Comparison of ENCODE assay signal across 26 cellular contexts in the genomic region with DNA sequence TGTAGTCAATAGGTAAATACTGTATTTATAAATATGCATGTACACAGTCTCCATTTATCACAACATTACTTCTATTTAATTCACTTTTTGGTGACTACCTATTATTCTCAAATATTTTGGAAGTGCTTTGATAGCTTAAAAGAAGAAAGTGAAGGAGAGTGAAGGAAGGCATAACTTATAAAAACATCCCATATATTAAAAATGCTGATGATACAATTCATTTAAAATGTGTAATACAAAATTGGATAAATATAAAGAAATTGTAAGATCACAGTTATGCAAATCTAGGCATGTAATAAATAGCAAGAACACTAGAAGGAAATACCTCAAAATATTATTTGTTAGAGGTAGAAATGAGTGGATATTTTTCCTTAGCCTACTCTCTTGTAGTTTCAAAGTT.
DNase-seq lines count a peak whose midpoint lies in the region; ATAC-seq, FAIRE-seq and TF ChIP-seq lines count a peak whose summit lies in the region.
"Had no signal": no experiment of that assay in that cellular context is flagged by ENCODE, and none has a peak within 500 bp of the region (broad histone marks: within the 10 kb centered on the region; RNA-seq: fewer than 3 reads in every experiment).

No MANE protein-coding gene starts in this region.

- H3K4me3 Mint-ChIP-seq in osteocyte (ENCODE audit: unreplicated experiment): no peak overlapping the region
- H3K4me3 Mint-ChIP-seq: B cell; CD4-positive, alpha-beta T cell; CD8-positive, alpha-beta T cell had no signal

- H3K36me3 ChIP-seq in HepG2 (replicated peaks in 1 of 2; ENCODE audit: control insufficient read depth in 1 of 2, insufficient read depth in 2 of 2, low read length in 2 of 2): no peaks in the 10 kb centered on the region
- H3K36me3 ChIP-seq in right lobe of liver: no peaks in the 10 kb centered on the region
- H3K36me3 ChIP-seq in GM23248 (ENCODE audit: low read depth): no peaks in the 10 kb centered on the region
- no peaks in the 10 kb centered on the region for H3K36me3 ChIP-seq in SK-N-MC (ENCODE audit: insufficient read depth, low read length)
- H3K36me3 ChIP-seq: BLaER1 treated with 17β-estradiol and CSF1 and Interleukin-3, amounts not matched to agents 10 nM and 100 nM had no signal

- DNase-seq in HepG2 (ENCODE audit: low spot score) (no peak), right lobe of liver (no peak), GM23248 (no peak), SK-N-MC (ENCODE audit: low read depth, low spot score) (no peak), osteocyte (ENCODE audit: extremely low spot score, unreplicated experiment) (no peak), NOMO-1 (lab: John Stamatoyannopoulos, UW; ENCODE audit: unreplicated experiment in 2 of 2) (no peak), GM10266 (ENCODE audit: extremely low spot score) (no peak)
- DNase-seq: 8988T; AML-193; Caco-2; Calu3; CD4-positive, alpha-beta T cell; CD8-positive, alpha-beta T cell; DMS79 treated with DMSO at 0.1 percent for 48 hours; GF-D8 had no signal

- TF ChIP-seq EP300 in HepG2 (IDR thresholded peaks at IDR 0.05; ENCODE audit: low read depth in 2 of 2, low read length in 2 of 2) (no peak), HepG2 (CRISPR knock-in tag; IDR thresholded peaks at IDR 0.05; ENCODE audit: borderline replicate concordance) (no peak)

- POLR2A ChIA-PET in HepG2 (lab: Yijun Ruan, JAX): no interaction called here

- H3K4me2 ChIP-seq in HepG2 (ENCODE audit: low read depth, low read length) (no peak overlapping the region), GM23248 (ENCODE audit: unreplicated experiment) (no peak overlapping the region)
- H3K4me2 ChIP-seq: BLaER1 treated with 17β-estradiol and CSF1 and Interleukin-3, amounts not matched to agents 10 nM and 100 nM had no signal

- in situ Hi-C loops in HepG2 (cut with HindIII; ENCODE audit: extremely low pct_ligation_motif_present, low pct_unique_long_range_greater_than_20kb) (no loop called here), GM23248 (cut with MboI) (no loop called here)

- H3K9me3 ChIP-seq in HepG2 (ENCODE audit: low read length) (no peaks in the 10 kb centered on the region), right lobe of liver (no peaks in the 10 kb centered on the region), GM23248 (ENCODE audit: low read depth) (no peaks in the 10 kb centered on the region), SK-N-MC (ENCODE audit: low read depth, low read length) (no peaks in the 10 kb centered on the region)
- H3K9me3 ChIP-seq: BLaER1 treated with 17β-estradiol and CSF1 and Interleukin-3, amounts not matched to agents 10 nM and 100 nM; Caco-2 had no signal

- H3K9me2 ChIP-seq in GM23248 (ENCODE audit: insufficient read depth): no peaks in the 10 kb centered on the region

- H3K4me3 ChIP-seq in HepG2 (replicated peaks in 1 of 3; ENCODE audit: insufficient read depth in 1 of 3, low read depth in 2 of 3, low read length in 3 of 3): no peak overlapping the region
- no peak overlapping the region for H3K4me3 ChIP-seq in right lobe of liver
- H3K4me3 ChIP-seq in GM23248: no peak overlapping the region
- H3K4me3 ChIP-seq in SK-N-MC: no peak overlapping the region
- H3K4me3 ChIP-seq: BLaER1 treated with 17β-estradiol and CSF1 and Interleukin-3, amounts not matched to agents 10 nM and 100 nM; GM12878 had no signal

- H3K27ac ChIP-seq in HepG2 (ENCODE audit: extremely low read length, insufficient read depth, low read length) (no peak overlapping the region), right lobe of liver (no peak overlapping the region), GM23248 (no peak overlapping the region), SK-N-MC (peak overlapping the region; percentile 59; the same call in 1 of the 2 replicates)
- H3K27ac ChIP-seq: BLaER1 treated with 17β-estradiol and CSF1 and Interleukin-3, amounts not matched to agents 10 nM and 100 nM; C4-2B had no signal

- intact Hi-C loops in HepG2 (cut with micrococcal nuclease; ENCODE audit: unreplicated experiment) (no loop called here), right lobe of liver (cut with DNase I) (no loop called here)

- TF ChIP-seq CTCF in HepG2 (CRISPR knock-in tag; IDR thresholded peaks at IDR 0.05): no peak
- TF ChIP-seq CTCF in right lobe of liver (IDR thresholded peaks at IDR 0.05): no peak
- TF ChIP-seq CTCF in osteocyte (IDR thresholded peaks at IDR 0.05): no peak
- no peak for TF ChIP-seq CTCF in GM10266 (IDR thresholded peaks at IDR 0.05; ENCODE audit: control insufficient read depth, insufficient read depth, low read depth, missing control alignments)

- no peak overlapping the region for H3K9ac ChIP-seq in HepG2 (ENCODE audit: insufficient read depth, low read depth, low read length)
- H3K9ac ChIP-seq in GM23248: no peak overlapping the region
- no peak overlapping the region for H3K9ac ChIP-seq in SK-N-MC (ENCODE audit: insufficient read length)
- H3K9ac ChIP-seq: BLaER1 treated with 17β-estradiol and CSF1 and Interleukin-3, amounts not matched to agents 10 nM and 100 nM had no signal

- peaks cover 15% of the 10 kb centered on the region for H3K9me3 Mint-ChIP-seq in osteocyte (ENCODE audit: unreplicated experiment)

- no peak for TF ChIP-seq POLR2A in HepG2 (IDR thresholded peaks at IDR 0.05; ENCODE audit: insufficient read depth in 1 of 2, low read depth in 2 of 2, low read length in 2 of 2)
- no peak for TF ChIP-seq POLR2A in right lobe of liver (IDR thresholded peaks at IDR 0.05)

- H3K27me3 Mint-ChIP-seq in osteocyte (ENCODE audit: unreplicated experiment): no peaks in the 10 kb centered on the region
- H3K27me3 Mint-ChIP-seq: CD4-positive, alpha-beta T cell had no signal

- peaks cover 19% of the 10 kb centered on the region for H3K4me1 Mint-ChIP-seq in osteocyte (ENCODE audit: unreplicated experiment)
- H3K4me1 Mint-ChIP-seq: B cell had no signal

- no TSS peak for BruUV-seq in HepG2 (replicated peaks; lab: Mats Ljungman, UMichigan)

- no peak for ATAC-seq in HepG2
- no peak for ATAC-seq in right lobe of liver
- ATAC-seq in GM19328 (IDR thresholded peaks at IDR 0.05; ENCODE audit: unreplicated experiment): no peak
- ATAC-seq: CD8-positive, alpha-beta T cell; GM12878 had no signal

- H3K36me3 Mint-ChIP-seq in osteocyte (ENCODE audit: unreplicated experiment): peaks cover 3% of the 10 kb centered on the region
- H3K36me3 Mint-ChIP-seq: CD8-positive, alpha-beta T cell had no signal

- H4K20me1 ChIP-seq in HepG2 (ENCODE audit: insufficient read depth, low read length) (no peaks in the 10 kb centered on the region), GM23248 (ENCODE audit: insufficient read depth) (no peaks in the 10 kb centered on the region)
- H4K20me1 ChIP-seq: BLaER1 treated with 17β-estradiol and CSF1 and Interleukin-3, amounts not matched to agents 10 nM and 100 nM had no signal

- H2AFZ ChIP-seq in HepG2 (ENCODE audit: low read length) (no peak overlapping the region), GM23248 (peak overlapping the region; percentile 31; the same call in 1 of the 2 replicates)

- CTCF ChIA-PET in HepG2 (lab: Yijun Ruan, JAX; ENCODE audit: low intra/inter-chr PET ratio, low total read pairs): no interaction called here

- no peaks in the 10 kb centered on the region for H3K4me1 ChIP-seq in HepG2 (ENCODE audit: insufficient read depth, low read length)
- H3K4me1 ChIP-seq in right lobe of liver: no peaks in the 10 kb centered on the region
- H3K4me1 ChIP-seq in GM23248 (ENCODE audit: insufficient read depth): no peaks in the 10 kb centered on the region
- H3K4me1 ChIP-seq: BLaER1 treated with 17β-estradiol and CSF1 and Interleukin-3, amounts not matched to agents 10 nM and 100 nM; Caco-2 had no signal

- no peak for TF ChIP-seq RAD21 in HepG2 (CRISPR knock-in tag; IDR thresholded peaks at IDR 0.05)

- H3K79me2 ChIP-seq in HepG2 (ENCODE audit: insufficient read depth, low read length) (no peaks in the 10 kb centered on the region), GM23248 (ENCODE audit: insufficient read depth) (no peaks in the 10 kb centered on the region)

- FAIRE-seq in HepG2 (lab: Jason Lieb, UNC): no peak
- FAIRE-seq: A204.1, D721Med, G401.6, GM12878, GM12892, GM18507, GM19239 had no signal

- H3K27me3 ChIP-seq in HepG2 (ENCODE audit: control insufficient read depth in 1 of 2, insufficient read depth in 2 of 2, low read length in 2 of 2) (no peaks in the 10 kb centered on the region), right lobe of liver (no peaks in the 10 kb centered on the region), GM23248 (replicated peaks; ENCODE audit: insufficient read depth) (no peaks in the 10 kb centered on the region)
- H3K27me3 ChIP-seq: BLaER1 treated with 17β-estradiol and CSF1 and Interleukin-3, amounts not matched to agents 10 nM and 100 nM had no signal

- H3F3A ChIP-seq in GM23248 (ENCODE audit: insufficient read depth): no peaks in the 10 kb centered on the region

- H3K27ac Mint-ChIP-seq in osteocyte (ENCODE audit: unreplicated experiment): peak overlapping the region; percentile 80
- H3K27ac Mint-ChIP-seq: B cell; CD4-positive, alpha-beta T cell; CD8-positive, alpha-beta T cell had no signal

TF ChIP-seq in HepG2, 621 proteins besides CTCF, POLR2A, EP300 and RAD21:
- peak; percentile 49; the same call in 1 of the 2 replicates for TF ChIP-seq MAFF (IDR thresholded peaks at IDR 0.05; ENCODE audit: low read depth, low read length)
- no peak for TF ChIP-seq ELF1 (CRISPR knock-in tag; IDR thresholded peaks at IDR 0.05)
- TF ChIP-seq MAFK (conservative IDR thresholded peaks at IDR 0.05 in 1 of 2, IDR thresholded peaks at IDR 0.05 in 1 of 2; ENCODE audit: low read length in 2 of 2): peak; percentile 58 to 76; a peak in 3 of 4 replicates
